ENCODE assay signal across 20 cellular contexts in genomic region chr5:45189481-45189880, GRCh38.
"Had no signal": no experiment of that assay in that cellular context is flagged by ENCODE, and none has a peak within 500 bp of the region (broad histone marks: within the 10 kb centered on the region; RNA-seq: fewer than 3 reads in every experiment).

No MANE protein-coding gene starts in this region.

- H3K4me1 ChIP-seq: esophagus squamous epithelium, left ventricle myocardium inferior, upper lobe of right lung had no signal

- H3K4me3 Mint-ChIP-seq: activated CD4-positive, alpha-beta T cell treated with anti-CD3 and anti-CD28 coated beads, Interleukin-2, amount 10 ng/mL, durations not matched to agents 24 days and 14 days; activated naive CD8-positive, alpha-beta T cell; activated T-cell treated with anti-CD3 and anti-CD28 coated beads, Interleukin-2, amount 50 U/mL, for 72 hours; central memory CD8-positive, alpha-beta T cell; memory B cell; naive thymus-derived CD8-positive, alpha-beta T cell; stimulated activated effector memory CD8-positive, alpha-beta T cell treated with anti-CD3 and anti-CD28 coated beads, Interleukin-12 subunit alpha, Interleukin-12 subunit beta, amount 100 ng/mL, for 72 hours had no signal

- H3K9me3 ChIP-seq: esophagus squamous epithelium, left ventricle myocardium inferior, mucosa of descending colon, neutrophil, thoracic aorta, upper lobe of right lung had no signal

- H3K27ac ChIP-seq: brain microvascular endothelial cell, coronary artery, esophagus squamous epithelium, hepatocyte, left ventricle myocardium inferior, neutrophil, thoracic aorta, upper lobe of right lung had no signal

- DNase-seq: activated CD4-positive, alpha-beta T cell treated with anti-CD3 and anti-CD28 coated beads, Interleukin-2, amount 10 ng/mL, durations not matched to agents 24 days and 14 days; activated CD4-positive, CD25-positive, alpha-beta regulatory T cell; activated CD8-positive, alpha-beta memory T cell treated with anti-CD3 and anti-CD28 coated beads, Interleukin-2, amount 50 U/mL, for 48 hours; activated gamma-delta T cell treated with Interleukin-2 at 50 U/mL for 16 hours; activated T-cell treated with anti-CD3 and anti-CD28 coated beads, Interleukin-2, amount 50 U/mL, for 72 hours; brain microvascular endothelial cell; effector CD4-positive, alpha-beta T cell; esophagus squamous epithelium; left ventricle myocardium inferior; mucosa of descending colon; naive thymus-derived CD8-positive, alpha-beta T cell; upper lobe of right lung had no signal

- H3K27ac Mint-ChIP-seq: activated CD4-positive, alpha-beta T cell treated with anti-CD3 and anti-CD28 coated beads, Interleukin-2, amount 10 ng/mL, durations not matched to agents 24 days and 14 days; activated naive CD8-positive, alpha-beta T cell; activated T-cell treated with anti-CD3 and anti-CD28 coated beads, Interleukin-2, amount 50 U/mL, for 72 hours; memory B cell; naive thymus-derived CD8-positive, alpha-beta T cell; stimulated activated effector memory CD8-positive, alpha-beta T cell treated with anti-CD3 and anti-CD28 coated beads, Interleukin-12 subunit alpha, Interleukin-12 subunit beta, amount 100 ng/mL, for 72 hours had no signal

- H3K36me3 Mint-ChIP-seq: activated naive CD8-positive, alpha-beta T cell; memory B cell; naive thymus-derived CD8-positive, alpha-beta T cell; stimulated activated effector memory CD8-positive, alpha-beta T cell treated with anti-CD3 and anti-CD28 coated beads, Interleukin-12 subunit alpha, Interleukin-12 subunit beta, amount 100 ng/mL, for 72 hours had no signal

- H3K4me3 ChIP-seq: coronary artery, esophagus squamous epithelium, hepatocyte, left ventricle myocardium inferior, mucosa of descending colon, thoracic aorta, upper lobe of right lung had no signal

- H3K36me3 ChIP-seq: brain microvascular endothelial cell, esophagus squamous epithelium, left ventricle myocardium inferior, neutrophil, thoracic aorta, upper lobe of right lung had no signal

- H3K27me3 Mint-ChIP-seq: activated CD4-positive, alpha-beta T cell treated with anti-CD3 and anti-CD28 coated beads, Interleukin-2, amount 10 ng/mL, durations not matched to agents 24 days and 14 days; activated naive CD8-positive, alpha-beta T cell; central memory CD8-positive, alpha-beta T cell; memory B cell; naive thymus-derived CD8-positive, alpha-beta T cell had no signal

- H3K27me3 ChIP-seq: brain microvascular endothelial cell, esophagus squamous epithelium, hepatocyte, neutrophil, upper lobe of right lung had no signal

- H3K4me1 Mint-ChIP-seq: activated CD4-positive, alpha-beta T cell treated with anti-CD3 and anti-CD28 coated beads, Interleukin-2, amount 10 ng/mL, durations not matched to agents 24 days and 14 days; central memory CD8-positive, alpha-beta T cell; memory B cell; naive thymus-derived CD8-positive, alpha-beta T cell; stimulated activated effector memory CD8-positive, alpha-beta T cell treated with anti-CD3 and anti-CD28 coated beads, Interleukin-12 subunit alpha, Interleukin-12 subunit beta, amount 100 ng/mL, for 72 hours had no signal

- H3K9me3 Mint-ChIP-seq: activated CD4-positive, alpha-beta T cell treated with anti-CD3 and anti-CD28 coated beads, Interleukin-2, amount 10 ng/mL, durations not matched to agents 24 days and 14 days had no signal
